ENCODE assay signal across 8 cellular contexts in genomic region chr1:94325379-94326302, GRCh38.
DNase-seq lines count a peak whose midpoint lies in the region; ATAC-seq and TF ChIP-seq lines count a peak whose summit lies in the region.

No MANE protein-coding gene starts in this region.

- POLR2A ChIA-PET in Panc1 (lab: Charles Lee): interaction anchor here (0.6 to 1.5 kb wide), 7 partner anchors 9 to 92 kb away, joined by 3 to 25 read pairs (median 5); partner anchors contain the start of gene ARHGAP29

- CTCF ChIA-PET in Panc1 (lab: Charles Lee): interaction anchor here (0.6 to 1.8 kb wide), 2 partner anchors 10 to 288 kb away, joined by 3 to 7 read pairs; no protein-coding TSS in a partner anchor

- ATAC-seq in Panc1 (peak; percentile 77), esophagus mucosa (peak; percentile 91), psoas muscle (peak; percentile 59 to 68 (median 62)), HG02763 (IDR thresholded peaks at IDR 0.05; ENCODE audit: unreplicated experiment) (no peak)

- TF ChIP-seq CTCF in Panc1 (IDR thresholded peaks at IDR 0.05): no peak
- no peak for TF ChIP-seq CTCF in psoas muscle (IDR thresholded peaks at IDR 0.05)
- no peak for TF ChIP-seq CTCF in WERI-Rb-1 (IDR thresholded peaks at IDR 0.05; ENCODE audit: low read depth, low read length)

- H3K9me3 ChIP-seq in Panc1 (ENCODE audit: control insufficient read depth, insufficient read depth, low read depth, low read length) (no peaks in the 10 kb centered on the region), psoas muscle (no peaks in the 10 kb centered on the region), WERI-Rb-1 (ENCODE audit: severe bottlenecking) (no peaks in the 10 kb centered on the region)

- H3K4me3 ChIP-seq in Panc1 (ENCODE audit: low read depth in 2 of 2, low read length in 2 of 2): no peak overlapping the region
- no peak overlapping the region for H3K4me3 ChIP-seq in psoas muscle
- no peak overlapping the region for H3K4me3 ChIP-seq in WERI-Rb-1 (ENCODE audit: low read depth, low read length)

- H3K4me1 ChIP-seq in Panc1 (ENCODE audit: control insufficient read depth, insufficient read depth, low read length): peaks cover 95% of the 10 kb centered on the region
- peaks cover 35% of the 10 kb centered on the region for H3K4me1 ChIP-seq in psoas muscle

- H3K36me3 ChIP-seq in Panc1 (ENCODE audit: control insufficient read depth, insufficient read depth, low read length) (no peaks in the 10 kb centered on the region), psoas muscle (ENCODE audit: insufficient read depth in 1 of 2, low read depth in 1 of 2) (no peaks in the 10 kb centered on the region), WERI-Rb-1 (no peaks in the 10 kb centered on the region)

- H3K27ac ChIP-seq in Panc1 (ENCODE audit: low read length) (peak overlapping the region; percentile 100), psoas muscle (peak overlapping the region; percentile 65), WERI-Rb-1 (no peak overlapping the region)

- 23 to 46% (median 27%) methylated on average over 5 of the region's 5 CpGs for whole genome bisulfite sequencing in psoas muscle, 3 donors

- in situ Hi-C loops in Panc1 (cut with HindIII; ENCODE audit: low pct_unique_long_range_greater_than_20kb, low sequenced_read_pairs): no loop called here

- H3K27me3 ChIP-seq in Panc1 (ENCODE audit: control insufficient read depth, insufficient read depth, low read length) (no peaks in the 10 kb centered on the region), psoas muscle (ENCODE audit: insufficient read depth in 3 of 3, low read length in 2 of 3) (no peaks in the 10 kb centered on the region), WERI-Rb-1 (ENCODE audit: insufficient read depth, low read depth, severe bottlenecking) (no peaks in the 10 kb centered on the region)

- DNase-seq in DMS53 (lab: John Stamatoyannopoulos, UW) (peak; percentile 29), Panc1 (ENCODE audit: low read depth, low spot score) (peak; percentile 96), psoas muscle (no peak), NCI-H1092 (lab: John Stamatoyannopoulos, UW) (no peak), WERI-Rb-1 (no peak), nucleus accumbens (lab: John Stamatoyannopoulos, UW) (no peak)

- no TSS peak for BruUV-seq in Panc1 (replicated peaks; lab: Mats Ljungman, UMichigan)

- intact Hi-C loops in Panc1 (cut with micrococcal nuclease; ENCODE audit: unreplicated experiment): loop anchor here (2.0 kb wide), 1 partner anchor 79 kb away; no protein-coding TSS in a partner anchor
- intact Hi-C loops in psoas muscle (cut with DNase I): loop anchor here (2.0 kb wide), 2 partner anchors 81 to 89 kb away; partner anchors contain the start of gene ARHGAP29 (in 1 of the 2)

Comparison
In these comparisons a context has a peak if more than half of its experiments do, and no peak if none do; other contexts are left out.
1. DNase-seq: peak in DMS53 (single experiment) and Panc1 (single experiment); none in psoas muscle (0 of 2), NCI-H1092 (single experiment), WERI-Rb-1 (single experiment) and nucleus accumbens (0 of 56).